In the genomic region with DNA sequence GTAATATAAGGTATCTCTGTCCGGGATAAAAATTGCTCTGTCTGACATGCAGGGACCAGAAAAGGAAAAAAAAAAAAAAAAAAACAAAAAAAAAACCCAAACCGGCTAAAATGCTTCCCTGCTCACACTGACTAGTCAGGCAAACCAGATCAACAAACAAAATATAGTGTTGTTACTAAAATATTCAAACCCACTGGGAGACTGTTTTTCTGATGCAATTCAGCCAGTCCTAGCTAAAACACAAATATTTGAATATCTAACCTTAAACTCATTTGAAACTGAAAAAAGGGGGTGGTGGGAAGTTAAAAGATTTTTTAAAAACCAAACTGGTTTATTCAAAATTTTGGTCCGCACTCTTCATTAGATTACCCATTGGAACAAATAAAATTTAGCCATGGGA, we compare ENCODE assay signal across 24 cellular contexts.
"Had no signal": no experiment of that assay in that cellular context is flagged by ENCODE, and none has a peak within 500 bp of the region (broad histone marks: within the 10 kb centered on the region; RNA-seq: fewer than 3 reads in every experiment).

No MANE protein-coding gene starts in this region.

- H3K27me3 ChIP-seq: dorsolateral prefrontal cortex, foreskin keratinocyte, gastroesophageal sphincter, heart left ventricle, left lung, neural progenitor cell, right lobe of liver, stomach, tibial nerve, upper lobe of left lung had no signal

- H3K9me3 ChIP-seq: gastroesophageal sphincter, heart left ventricle, left lung, right lobe of liver, stomach, thoracic aorta, tibial nerve, upper lobe of left lung had no signal

- H3K27ac ChIP-seq: dorsolateral prefrontal cortex, foreskin keratinocyte, gastroesophageal sphincter, heart left ventricle, left lung, neural progenitor cell, parathyroid adenoma, right lobe of liver, stomach, thoracic aorta, tibial nerve, upper lobe of left lung had no signal

- H3K36me3 ChIP-seq: gastroesophageal sphincter, heart left ventricle, left lung, neural progenitor cell, right lobe of liver, stomach, thoracic aorta, tibial nerve, upper lobe of left lung had no signal

- H3K9ac ChIP-seq: neural progenitor cell, parathyroid adenoma had no signal

- H3K4me3 ChIP-seq: dorsolateral prefrontal cortex, gastroesophageal sphincter, heart left ventricle, left lung, neural progenitor cell, right lobe of liver, stomach, thoracic aorta, tibial nerve, upper lobe of left lung had no signal

- DNase-seq: cortex of kidney; dorsolateral prefrontal cortex; effector CD4-positive, alpha-beta T cell; foreskin keratinocyte; heart left ventricle; hippocampal formation; left cardiac atrium; left lung; mesenchymal stem cell; naive thymus-derived CD4-positive, alpha-beta T cell; right lobe of liver; small intestine; stimulated activated CD4-positive, alpha-beta T cell treated with anti-CD3 and anti-CD28 coated beads, Interleukin-12 subunit alpha, Interleukin-12 subunit beta, amount 100 ng/mL, for 4 hours; stimulated activated CD4-positive, alpha-beta T cell treated with anti-CD3 and anti-CD28 coated beads, Interleukin-1b, Interleukin-23, amount 100 ng/mL, for 48 hours; stimulated activated CD4-positive, alpha-beta T cell treated with anti-CD3 and anti-CD28 coated beads, Interleukin-4, amount 100 ng/mL, for 1 hour; stimulated activated naive CD4-positive, alpha-beta T cell treated with Interleukin-2 at 50 U/mL for 16 hours; stomach; upper lobe of left lung had no signal

- ATAC-seq: foreskin keratinocyte; gastroesophageal sphincter; heart left ventricle; left cardiac atrium; left lung; naive thymus-derived CD4-positive, alpha-beta T cell; stimulated activated effector memory CD8-positive, alpha-beta T cell treated with anti-CD3 and anti-CD28 coated beads, Interleukin-12 subunit alpha, Interleukin-12 subunit beta, amount 100 ng/mL, for 72 hours had no signal

- H3K4me1 ChIP-seq: foreskin keratinocyte, gastroesophageal sphincter, heart left ventricle, left lung, neural progenitor cell, parathyroid adenoma, right lobe of liver, stomach, tibial nerve, upper lobe of left lung had no signal
